Comparison of ENCODE assay signal across 19 cellular contexts in genomic region chr2:16870677-16871076, GRCh38.
A peak's percentile ranks its signal among the peaks of the same experiment; 100 is the strongest.
DNase-seq lines count a peak whose midpoint lies in the region; ATAC-seq and TF ChIP-seq lines count a peak whose summit lies in the region.
"Had no signal": no experiment of that assay in that cellular context is flagged by ENCODE, and none has a peak within 500 bp of the region (broad histone marks: within the 10 kb centered on the region; RNA-seq: fewer than 3 reads in every experiment).

No MANE protein-coding gene starts in this region.

- H3K9me3 ChIP-seq in ascending aorta, result no peaks in the 10 kb centered on the region
- H3K9me3 ChIP-seq: BLaER1 had no signal

- no peaks in the 10 kb centered on the region for H3K4me1 ChIP-seq in ascending aorta

- DNase-seq in NCI-H748 (lab: John Stamatoyannopoulos, UW; ENCODE audit: unreplicated experiment) (peak; percentile 9), NCI-H748 treated with DMSO at 0.1 percent for 48 hours (lab: John Stamatoyannopoulos, UW) (no peak), NCI-H524 (lab: John Stamatoyannopoulos, UW) (peak; percentile 24 to 80), superior temporal gyrus (ENCODE audit: extremely low spot score) (peak; percentile 25), ascending aorta (ENCODE audit: low spot score in 2 of 2) (no peak)
- no peak for DNase-seq in NK-92 treated with Interleukin-12 subunit alpha and Interleukin-12 subunit beta, amount 100 ng/mL, for 24 hours (lab: John Stamatoyannopoulos, UW)
- no peak for DNase-seq in stimulated activated naive CD8-positive, alpha-beta T cell treated with anti-CD3 and anti-CD28 coated beads, Interleukin-15, Interleukin-2, amounts not matched to agents 100 U/mL and 50 U/mL, for 24 hours
- DNase-seq: EL, H7, KG1, NCI-H1417 treated with DMSO at 0.1 percent for 48 hours, NCI-H2029 treated with DMSO at 0.1 percent for 48 hours, NCI-H526 had no signal

- H3K27ac ChIP-seq in cingulate gyrus (ENCODE audit: low read depth, low read length) (peak overlapping the region; percentile 32), ascending aorta (no peak overlapping the region)
- H3K27ac ChIP-seq: 22Rv1, BLaER1 had no signal

- H3K4me3 ChIP-seq in ascending aorta, result no peak overlapping the region
- H3K4me3 ChIP-seq: BLaER1 had no signal

- H3K36me3 ChIP-seq in ascending aorta, result no peaks in the 10 kb centered on the region
- H3K36me3 ChIP-seq: BLaER1 had no signal

- ATAC-seq in stimulated activated naive CD8-positive, alpha-beta T cell treated with anti-CD3 and anti-CD28 coated beads, Interleukin-15, Interleukin-2, amounts not matched to agents 100 U/mL and 50 U/mL, for 24 hours, result no peak
- ATAC-seq: HepG2, Panc1, Right ventricle myocardium inferior had no signal

- intact Hi-C loops in ascending aorta (cut with DNase I), result no loop called here

- H3K27me3 ChIP-seq in ascending aorta, result no peaks in the 10 kb centered on the region
- H3K27me3 ChIP-seq: BLaER1 had no signal

- TF ChIP-seq CTCF in ascending aorta (IDR thresholded peaks at IDR 0.05), result no peak

Comparison
In these comparisons a context has a peak if more than half of its experiments do, and no peak if none do; other contexts are left out.
1. DNase-seq: peak in NCI-H748 (single experiment), NCI-H524 (2 of 2) and superior temporal gyrus (single experiment); none in NCI-H748 treated with DMSO at 0.1 percent for 48 hours (single experiment), ascending aorta (0 of 2), NK-92 treated with Interleukin-12 subunit alpha and Interleukin-12 subunit beta, amount 100 ng/mL, for 24 hours (single experiment) and stimulated activated naive CD8-positive, alpha-beta T cell treated with anti-CD3 and anti-CD28 coated beads, Interleukin-15, Interleukin-2, amounts not matched to agents 100 U/mL and 50 U/mL, for 24 hours (single experiment).